ENCODE assay signal across 8 cellular contexts in the genomic region with DNA sequence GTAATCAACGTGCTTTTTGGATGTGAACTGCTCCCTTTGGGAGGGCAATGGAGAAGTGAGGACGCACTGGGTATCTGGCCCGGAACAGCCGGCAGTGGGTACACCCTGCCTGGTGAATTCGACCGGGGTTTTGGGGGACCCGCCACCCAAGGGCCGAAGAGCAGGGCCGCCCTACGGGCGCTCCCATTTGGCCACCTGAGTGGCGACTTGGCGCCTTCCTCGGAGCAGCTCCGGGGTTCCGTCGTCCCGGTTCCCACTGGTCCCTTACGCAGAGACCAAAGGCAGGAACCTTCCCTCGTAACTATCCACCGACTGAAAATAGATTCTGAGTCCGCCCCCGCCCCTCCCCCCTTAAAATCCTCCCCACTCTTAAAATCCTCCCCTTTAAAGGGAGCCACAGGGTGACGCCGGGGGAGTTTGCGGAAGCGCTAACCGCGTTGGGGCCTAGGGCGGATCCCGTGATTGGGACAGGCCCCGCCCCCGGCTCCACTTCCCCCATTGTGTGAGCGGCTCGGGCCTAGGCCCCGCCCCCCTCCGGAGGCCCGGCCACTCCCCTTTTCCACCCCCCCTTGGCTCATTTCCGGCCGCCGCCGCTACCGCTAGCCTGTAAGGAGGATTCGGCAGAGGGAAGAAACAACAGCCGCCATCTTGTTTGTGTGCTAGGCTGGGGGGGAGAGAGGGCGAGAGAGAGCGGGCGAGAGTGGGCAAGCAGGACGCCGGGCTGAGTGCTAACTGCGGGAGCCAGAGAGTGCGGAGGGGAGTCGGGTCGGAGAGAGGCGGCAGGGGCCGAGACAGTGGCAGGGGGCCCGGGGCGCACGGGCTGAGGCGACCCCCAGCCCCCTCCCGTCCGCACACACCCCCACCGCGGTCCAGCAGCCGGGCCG. TPM values are rescaled to one million over a fixed set of nuclear protein-coding genes. Genes with fewer than 3 reads are reported as not detected.
DNase-seq lines count a peak whose midpoint lies in the region; ATAC-seq and TF ChIP-seq lines count a peak whose summit lies in the region.

No MANE protein-coding gene starts in this region.

- peak overlapping the region; percentile 97 for H2AK9ac ChIP-seq in IMR-90 (replicated peaks; ENCODE audit: low read depth, low read length, poor library complexity)

- peaks cover 2% of the 10 kb centered on the region; the same call in 1 of the 2 replicates for H3K9me1 ChIP-seq in IMR-90 (ENCODE audit: insufficient read depth, low read length)

- peak overlapping the region; percentile 80 for H3K56ac ChIP-seq in IMR-90 (ENCODE audit: extremely low read depth, insufficient read depth, low read length)

- H3K36me3 ChIP-seq in IMR-90 (ENCODE audit: control insufficient read depth, insufficient read depth, low read length) = no peaks in the 10 kb centered on the region
- peaks cover 33% of the 10 kb centered on the region for H3K36me3 ChIP-seq in OCI-LY7 (ENCODE audit: insufficient read depth, low read length)

- H4K20me1 ChIP-seq in IMR-90 (ENCODE audit: insufficient read depth, low read length) = peaks cover 36% of the 10 kb centered on the region
- H4K20me1 ChIP-seq in OCI-LY7 (ENCODE audit: insufficient read depth, low read length) = peaks cover 33% of the 10 kb centered on the region

- H3K23ac ChIP-seq in IMR-90 (ENCODE audit: low read depth, low read length) = peak overlapping the region; percentile 94

- peak overlapping the region; percentile 94 for H3K4ac ChIP-seq in IMR-90 (ENCODE audit: low read depth, low read length)

- no TSS peak for BruUV-seq in IMR-90 (replicated peaks; lab: Mats Ljungman, UMichigan)
- TSS peak; percentile 99 for BruUV-seq in OCI-LY7 (replicated peaks; lab: Mats Ljungman, UMichigan)

- H3K18ac ChIP-seq in IMR-90 (ENCODE audit: low read depth, low read length) = peak overlapping the region; percentile 83

- peak overlapping the region; percentile 88 for H4K5ac ChIP-seq in IMR-90 (ENCODE audit: low read depth, low read length)

- H3K9me3 ChIP-seq in IMR-90 (ENCODE audit: control insufficient read depth, insufficient read depth, low read length) (no peaks in the 10 kb centered on the region), OCI-LY7 (ENCODE audit: low read length) (no peaks in the 10 kb centered on the region)

- H4K8ac ChIP-seq in IMR-90 (ENCODE audit: low read depth in 2 of 2, low read length in 2 of 2) = peak overlapping the region; percentile 91 to 94

- H2BK120ac ChIP-seq in IMR-90 (ENCODE audit: low read depth, low read length) = peak overlapping the region; percentile 56; the same call in 1 of the 2 replicates

- dilution Hi-C loops in IMR-90 (cut with HindIII; ENCODE audit: low sequenced_read_pairs, unreplicated experiment) = no loop called here

- peak overlapping the region; percentile 95 for H3K14ac ChIP-seq in IMR-90 (replicated peaks; ENCODE audit: low read depth, low read length)

- peak overlapping the region; percentile 97 for H3K9ac ChIP-seq in IMR-90 (ENCODE audit: low read depth, low read length)

- TF ChIP-seq POLR2A in IMR-90 (IDR thresholded peaks at IDR 0.05; ENCODE audit: low read depth, low read length) = peak; percentile 77

- POLR2A ChIA-PET in IMR-90 (lab: Charles Lee; ENCODE audit: unreplicated experiment) (interaction anchor here (0.6 kb wide), 1 partner anchor 150 kb away, joined by 3 read pairs; no protein-coding TSS in a partner anchor), OCI-LY7 (lab: Charles Lee) (no interaction called here)

- H2BK20ac ChIP-seq in IMR-90 (ENCODE audit: low read depth, low read length) = no peak overlapping the region

- peaks cover 3% of the 10 kb centered on the region for H3K4me1 ChIP-seq in IMR-90 (ENCODE audit: control insufficient read depth, insufficient read depth, low read length)
- H3K4me1 ChIP-seq in OCI-LY7 (ENCODE audit: insufficient read depth, low read length, poor library complexity, severe bottlenecking) = peaks cover 18% of the 10 kb centered on the region

- ATAC-seq in GM21528 (IDR thresholded peaks at IDR 0.05; ENCODE audit: low FRiP score, unreplicated experiment) = peak; percentile 63
- ATAC-seq in IMR-90 (ENCODE audit: low read depth) = peak; percentile 93

- H3K79me2 ChIP-seq in OCI-LY7 (ENCODE audit: insufficient read depth, low read depth, low read length) = peaks cover 47% of the 10 kb centered on the region

- peak overlapping the region; percentile 42; the same call in 1 of the 3 replicates for H2BK15ac ChIP-seq in IMR-90 (ENCODE audit: low read depth, low read length)

- WGBS in IMR-90 (ENCODE audit: extremely low coverage in 2 of 2, insufficient read length in 1 of 2), 2 experiments = 0% methylated on average over 21 of the region's 66 CpGs; no CpG with 5 or more reads in 1 of the 2 experiments

- peaks cover 5 to 12% of the 10 kb centered on the region in 2 experiments; a peak in 1 of 4 replicates for H3K79me1 ChIP-seq in IMR-90 (ENCODE audit: low read depth in 1 of 2, low read length in 2 of 2)

- CTCF ChIA-PET in IMR-90 (lab: Yijun Ruan, JAX) = no interaction called here
- CTCF ChIA-PET in OCI-LY7 (lab: Charles Lee; ENCODE audit: unreplicated experiment) = no interaction called here

- peak overlapping the region; percentile 96 for H2AK5ac ChIP-seq in IMR-90 (ENCODE audit: low read depth, low read length)

- in situ Hi-C loops in IMR-90 (cut with MboI; ENCODE audit: low sequenced_read_pairs) = no loop called here

- intact Hi-C loops in IMR-90 (cut with micrococcal nuclease) = loop anchor here (1.0 to 2.0 kb wide), 3 partner anchors 39 to 140 kb away; a partner anchor contains a TSS
- intact Hi-C loops in OCI-LY7 (cut with micrococcal nuclease; ENCODE audit: unreplicated experiment) = loop anchor here (1.0 to 10.0 kb wide), 6 partner anchors 22 to 353 kb away; a partner anchor contains a TSS

- peak overlapping the region; percentile 88 for H4K91ac ChIP-seq in IMR-90 (ENCODE audit: insufficient read depth, low read depth, low read length)

- TF ChIP-seq RAD21 in IMR-90 (IDR thresholded peaks at IDR 0.05; ENCODE audit: low read length) = 0 out of 2 replicates have a peak, but pooled peaks have one; percentile 25

- TF ChIP-seq CTCF in IMR-90 (conservative IDR thresholded peaks at IDR 0.05; ENCODE audit: low read depth, low read length) (no peak), OCI-LY7 (conservative IDR thresholded peaks at IDR 0.05; ENCODE audit: low read length) (no peak)

- peak overlapping the region; percentile 97 for H3K27ac ChIP-seq in IMR-90 (ENCODE audit: insufficient read depth, low read length)
- H3K27ac ChIP-seq in OCI-LY7 (ENCODE audit: low read depth, low read length, poor library complexity, severe bottlenecking) = peak overlapping the region; percentile 95

- peak overlapping the region; percentile 93 for H2BK5ac ChIP-seq in IMR-90 (ENCODE audit: low read depth, low read length, poor library complexity, severe bottlenecking)

- H3K27me3 ChIP-seq in IMR-90 (ENCODE audit: control insufficient read depth, insufficient read depth, low read length) = no peaks in the 10 kb centered on the region

- H3K4me3 ChIP-seq in IMR-90 (ENCODE audit: insufficient read depth, low read depth, low read length) (peak overlapping the region; percentile 84), OCI-LY7 (ENCODE audit: low read depth, low read length, poor library complexity, severe bottlenecking) (peak overlapping the region; percentile 85)

- no peaks in the 10 kb centered on the region for H3K9me2 ChIP-seq in OCI-LY7 (ENCODE audit: insufficient read depth, low read length)

- H2AFZ ChIP-seq in IMR-90 (replicated peaks; ENCODE audit: low read length, poor library complexity) = peak overlapping the region; percentile 95
- peak overlapping the region; percentile 56; the same call in 1 of the 2 replicates for H2AFZ ChIP-seq in OCI-LY7 (ENCODE audit: low read length)

- H3K4me2 ChIP-seq in IMR-90 (ENCODE audit: low read depth, low read length) (peak overlapping the region; percentile 89), OCI-LY7 (ENCODE audit: low read length) (peak overlapping the region; percentile 86)

- peak; percentile 97 for DNase-seq in DMS 273 (lab: John Stamatoyannopoulos, UW; ENCODE audit: unreplicated experiment)
- DNase-seq in IMR-90 = peak; percentile 98
- peak; percentile 99 for DNase-seq in OCI-LY7 (ENCODE audit: low spot score)
- DNase-seq in activated T-cell treated with anti-CD3 and anti-CD28 coated beads for 4 hours = peak; percentile 99
- DNase-seq in epidermal melanocyte (ENCODE audit: insufficient read length, low spot score) = peak; percentile 99
- peak; percentile 95 for DNase-seq in middle frontal gyrus (ENCODE audit: extremely low spot score, low spot score)
- peak; percentile 99 to 100 for DNase-seq in stimulated activated CD8-positive, alpha-beta memory T cell treated with anti-CD3 and anti-CD28 coated beads, Interleukin-2, amount 100 ng/mL, for 1 hour (ENCODE audit: low read depth in 2 of 2)

TF ChIP-seq in IMR-90, 13 proteins besides CTCF, POLR2A, EP300 and RAD21 (continues in another document):
- TF ChIP-seq, protein P1, sequence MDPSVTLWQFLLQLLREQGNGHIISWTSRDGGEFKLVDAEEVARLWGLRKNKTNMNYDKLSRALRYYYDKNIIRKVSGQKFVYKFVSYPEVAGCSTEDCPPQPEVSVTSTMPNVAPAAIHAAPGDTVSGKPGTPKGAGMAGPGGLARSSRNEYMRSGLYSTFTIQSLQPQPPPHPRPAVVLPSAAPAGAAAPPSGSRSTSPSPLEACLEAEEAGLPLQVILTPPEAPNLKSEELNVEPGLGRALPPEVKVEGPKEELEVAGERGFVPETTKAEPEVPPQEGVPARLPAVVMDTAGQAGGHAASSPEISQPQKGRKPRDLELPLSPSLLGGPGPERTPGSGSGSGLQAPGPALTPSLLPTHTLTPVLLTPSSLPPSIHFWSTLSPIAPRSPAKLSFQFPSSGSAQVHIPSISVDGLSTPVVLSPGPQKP (IDR thresholded peaks at IDR 0.05; ENCODE audit: borderline replicate concordance, low read depth, low read length) = no peak
- TF ChIP-seq CEBPB (IDR thresholded peaks at IDR 0.05; ENCODE audit: low read depth, low read length) (peak; percentile 5; the same call in 1 of the 2 replicates), MXI1 (IDR thresholded peaks at IDR 0.05; ENCODE audit: borderline replicate concordance, low read depth, low read length) (peak; percentile 18; the same call in 1 of the 2 replicates), MAZ (IDR thresholded peaks at IDR 0.05; ENCODE audit: borderline replicate concordance, low read depth, low read length) (peak; percentile 93)
- TF ChIP-seq, protein P2, sequence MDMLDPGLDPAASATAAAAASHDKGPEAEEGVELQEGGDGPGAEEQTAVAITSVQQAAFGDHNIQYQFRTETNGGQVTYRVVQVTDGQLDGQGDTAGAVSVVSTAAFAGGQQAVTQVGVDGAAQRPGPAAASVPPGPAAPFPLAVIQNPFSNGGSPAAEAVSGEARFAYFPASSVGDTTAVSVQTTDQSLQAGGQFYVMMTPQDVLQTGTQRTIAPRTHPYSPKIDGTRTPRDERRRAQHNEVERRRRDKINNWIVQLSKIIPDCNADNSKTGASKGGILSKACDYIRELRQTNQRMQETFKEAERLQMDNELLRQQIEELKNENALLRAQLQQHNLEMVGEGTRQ (IDR thresholded peaks at IDR 0.05; ENCODE audit: low read depth, low read length) = peak; percentile 67

RNA-seq across cellular contexts. Expression of a gene that starts 1.0 kb away (rescaled TPM):
- 17.5 and 27.4 TPM in 2 replicates for total RNA-seq in IMR-90 (2012; rRNA removed)
- polyA plus RNA-seq in IMR-90 (2012; rRNA removed) = 21.9 and 23.3 TPM in 2 replicates
- polyA plus RNA-seq in IMR-90 (2012; cell fraction: cytosol; rRNA removed) = 8.0 and 8.8 TPM in 2 replicates
- polyA plus RNA-seq in IMR-90 (2012; cell fraction: nucleus; rRNA removed; ENCODE audit: low replicate concordance) = 35.3 and 38.0 TPM in 2 replicates
- 45.4 and 46.2 TPM in 2 replicates for total RNA-seq in OCI-LY7 (2014; rRNA removed; shearing (Covaris generic))
- total RNA-seq in OCI-LY7 (2022) = 101 and 108 TPM in 2 replicates

Comparison
In these comparisons a context has a peak if more than half of its experiments do, and no peak if none do; other contexts are left out.
1. Peak in every context shown above with its lines: DNase-seq, ATAC-seq, H3K4me3 ChIP-seq and H3K27ac ChIP-seq.